In genomic region chr5:11520241-11520929, GRCh38 we compare ENCODE assay signal across 26 cellular contexts.
"Had no signal": no experiment of that assay in that cellular context is flagged by ENCODE, and none has a peak within 500 bp of the region (broad histone marks: within the 10 kb centered on the region; RNA-seq: fewer than 3 reads in every experiment).

No MANE protein-coding gene starts in this region.

- H3K27ac ChIP-seq: cardiac muscle cell, colonic mucosa, esophagus squamous epithelium, gastrocnemius medialis, heart right ventricle, lower lobe of right lung, parathyroid adenoma, sigmoid colon, testis, vagina had no signal

- H3K4me1 ChIP-seq: colonic mucosa, esophagus squamous epithelium, gastrocnemius medialis, lower lobe of right lung, parathyroid adenoma, sigmoid colon, testis, vagina had no signal

- ATAC-seq: gastrocnemius medialis; lower lobe of right lung; mucosa of descending colon; stimulated activated naive B cell treated with anti-CD40 and anti-IgM and Interleukin-4, amounts not matched to agents 10 μg/mL and 1 μg/mL and 100 μg/mL, for 72 hours had no signal

- H3K4me3 ChIP-seq: cardiac muscle cell, colonic mucosa, esophagus squamous epithelium, gastrocnemius medialis, heart right ventricle, lower lobe of right lung, mucosa of descending colon, sigmoid colon, smooth muscle cell, testis, vagina had no signal

- H3K36me3 ChIP-seq: cardiac muscle cell, colonic mucosa, esophagus squamous epithelium, gastrocnemius medialis, heart right ventricle, lower lobe of right lung, sigmoid colon, vagina had no signal

- H3K9me3 ChIP-seq: colonic mucosa, esophagus squamous epithelium, gastrocnemius medialis, heart right ventricle, lower lobe of right lung, mucosa of descending colon, sigmoid colon, testis, vagina had no signal

- H3K27me3 ChIP-seq: cardiac muscle cell, colonic mucosa, esophagus squamous epithelium, gastrocnemius medialis, heart right ventricle, sigmoid colon, testis, vagina had no signal

- DNase-seq: activated B cell treated with CpG ODN at 0.5 μM for 24 hours; activated CD4-positive, alpha-beta memory T cell treated with anti-CD3 and anti-CD28 coated beads for 36 hours; activated CD4-positive, alpha-beta T cell treated with anti-CD3 and anti-CD28 coated beads for 4 hours; activated effector memory CD4-positive, alpha-beta T cell treated with Interleukin-2 at 50 U/mL for 16 hours; activated naive CD4-positive, alpha-beta T cell treated with anti-CD3 and anti-CD28 coated beads, Interleukin-2, amount 10 ng/mL, durations not matched to agents 7 days and 5 days; activated T-cell treated with anti-CD3 and anti-CD28 coated beads, Interleukin-2, amount 50 U/mL, for 48 hours; colonic mucosa; esophagus squamous epithelium; gastrocnemius medialis; heart right ventricle; kidney; lower lobe of right lung; mesendoderm; mucosa of descending colon; nephron progenitor cell; sigmoid colon; stimulated activated CD4-positive, alpha-beta T cell treated with anti-CD3 and anti-CD28 coated beads, Interleukin-15, amount 100 ng/mL, for 24 hours; stimulated activated CD8-positive, alpha-beta memory T cell treated with anti-CD3 and anti-CD28 coated beads, Interleukin-4, amount 100 ng/mL, for 48 hours; stimulated activated naive B cell treated with anti-CD40 and anti-IgM and Interleukin-4, amounts not matched to agents 10 μg/mL and 1 μg/mL and 100 μg/mL, for 72 hours; T-helper 1 cell; T-helper 9 cell; testis had no signal
